1 cellular context compared by ENCODE assay signal in the genomic region with DNA sequence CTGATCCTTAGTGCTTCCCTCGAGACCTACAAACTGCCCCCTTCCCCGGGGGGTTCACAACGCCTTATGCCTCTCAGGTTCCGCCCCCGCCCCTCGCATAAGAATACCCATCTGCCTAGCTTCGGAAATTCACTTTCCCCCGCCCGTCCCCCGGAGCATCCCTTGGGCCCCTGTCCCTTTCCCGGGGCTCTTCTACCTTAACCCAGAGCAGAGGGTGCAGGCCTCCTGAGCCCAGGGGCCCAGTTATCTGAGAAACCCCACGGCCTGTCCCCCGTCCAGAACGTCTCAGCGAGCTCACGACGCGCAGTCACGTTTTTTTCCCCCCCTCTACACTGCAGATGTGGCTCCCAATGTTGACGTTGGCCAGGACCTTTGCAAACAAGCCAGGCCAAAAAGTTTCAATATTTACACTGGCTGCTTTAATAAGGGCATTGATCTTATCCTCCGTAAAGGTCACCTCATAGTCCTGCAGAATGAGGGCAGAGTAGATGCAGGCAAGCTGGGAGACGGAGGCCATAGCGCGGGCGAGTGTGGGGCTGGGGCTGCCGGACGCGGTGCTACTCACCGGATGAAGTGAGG.
A peak's percentile ranks its signal among the peaks of the same experiment; 100 is the strongest.
TF ChIP-seq lines count a peak whose summit lies in the region.

No MANE protein-coding gene starts in this region.

TF ChIP-seq in SK-N-SH, 30 proteins besides CTCF, POLR2A, EP300 and RAD21 (continued from another document):
- TF ChIP-seq MAX (IDR thresholded peaks at IDR 0.05; ENCODE audit: low read depth), result 0 out of 2 replicates have a peak, but pooled peaks have one; percentile 56
- no peak for TF ChIP-seq NFIC (IDR thresholded peaks at IDR 0.05; ENCODE audit: borderline replicate concordance)
- no peak for TF ChIP-seq YY1 (IDR thresholded peaks at IDR 0.05; ENCODE audit: low read depth)
- TF ChIP-seq USF2 (IDR thresholded peaks at IDR 0.05; ENCODE audit: borderline replicate concordance, low read depth, low read length), result no peak
- TF ChIP-seq, protein P1, sequence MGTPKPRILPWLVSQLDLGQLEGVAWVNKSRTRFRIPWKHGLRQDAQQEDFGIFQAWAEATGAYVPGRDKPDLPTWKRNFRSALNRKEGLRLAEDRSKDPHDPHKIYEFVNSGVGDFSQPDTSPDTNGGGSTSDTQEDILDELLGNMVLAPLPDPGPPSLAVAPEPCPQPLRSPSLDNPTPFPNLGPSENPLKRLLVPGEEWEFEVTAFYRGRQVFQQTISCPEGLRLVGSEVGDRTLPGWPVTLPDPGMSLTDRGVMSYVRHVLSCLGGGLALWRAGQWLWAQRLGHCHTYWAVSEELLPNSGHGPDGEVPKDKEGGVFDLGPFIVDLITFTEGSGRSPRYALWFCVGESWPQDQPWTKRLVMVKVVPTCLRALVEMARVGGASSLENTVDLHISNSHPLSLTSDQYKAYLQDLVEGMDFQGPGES (IDR thresholded peaks at IDR 0.05; ENCODE audit: low read depth, low read length), result no peak
- no peak for TF ChIP-seq TEAD4 (IDR thresholded peaks at IDR 0.05; ENCODE audit: borderline replicate concordance, insufficient read depth)
- no peak for TF ChIP-seq SMC3 (IDR thresholded peaks at IDR 0.05; ENCODE audit: low read depth, low read length)
- TF ChIP-seq CHD2 (IDR thresholded peaks at IDR 0.05; ENCODE audit: low read length, partially characterized antibody), result no peak
- TF ChIP-seq RCOR1 (IDR thresholded peaks at IDR 0.05; ENCODE audit: low read length), result no peak
- TF ChIP-seq FOXM1 (IDR thresholded peaks at IDR 0.05; ENCODE audit: low read depth), result no peak
- TF ChIP-seq TCF12 (IDR thresholded peaks at IDR 0.05), result no peak
- TF ChIP-seq NRF1 (IDR thresholded peaks at IDR 0.05; ENCODE audit: low read depth, low read length), result no peak
- no peak for TF ChIP-seq SIN3A (IDR thresholded peaks at IDR 0.05; ENCODE audit: borderline replicate concordance, low read depth, low read length)
- TF ChIP-seq MXI1 (IDR thresholded peaks at IDR 0.05; ENCODE audit: low read depth, low read length), result peak; percentile 88
- TF ChIP-seq USF1 (IDR thresholded peaks at IDR 0.05; ENCODE audit: borderline replicate concordance, low read depth), result no peak
- no peak for TF ChIP-seq ELF1 (IDR thresholded peaks at IDR 0.05)
- TF ChIP-seq RFX5 (IDR thresholded peaks at IDR 0.05; ENCODE audit: low read length), result no peak
